In the genomic region with DNA sequence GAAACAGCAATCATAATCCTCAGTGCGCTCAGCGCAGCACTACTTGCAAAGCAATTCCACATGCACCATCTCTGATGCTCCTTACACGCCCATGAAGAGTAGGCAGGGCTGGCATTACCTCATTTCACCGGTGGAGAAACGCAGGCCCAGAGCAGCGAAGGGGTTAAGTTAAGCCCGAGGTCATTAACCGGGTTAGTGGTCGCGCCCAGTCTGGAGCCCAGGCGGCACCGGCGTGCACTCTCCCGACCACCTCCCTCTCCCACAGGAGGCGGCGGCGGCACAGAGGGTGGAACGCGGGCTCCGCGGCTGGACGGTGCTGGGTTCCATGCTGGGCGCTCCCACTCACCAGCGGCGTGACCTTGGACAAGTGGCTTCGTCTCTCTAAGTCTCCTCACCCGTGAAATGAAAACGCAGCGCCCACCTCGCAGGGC, we compare ENCODE assay signal across 8 cellular contexts. TPM values are rescaled to one million over a fixed set of nuclear protein-coding genes. Genes with fewer than 3 reads are reported as not detected.
DNase-seq lines count a peak whose midpoint lies in the region; ATAC-seq lines count a peak whose summit lies in the region.

No MANE protein-coding gene starts in this region.

- H3K27ac ChIP-seq in Karpas-422 (ENCODE audit: low read length): peak overlapping the region; percentile 51; the same call in 1 of the 2 replicates

- peaks cover 41% of the 10 kb centered on the region for H3K79me2 ChIP-seq in Karpas-422 (ENCODE audit: low read length)

- no peaks in the 10 kb centered on the region for H3K9me3 ChIP-seq in Karpas-422 (ENCODE audit: low read length)

- peak overlapping the region; percentile 53 to 84 (median 78) for H3K27ac Mint-ChIP-seq in immature natural killer cell
- H3K27ac Mint-ChIP-seq in stimulated activated naive B cell treated with anti-CD40 and anti-IgM and Interleukin-4, amounts not matched to agents 10 μg/mL and 1 μg/mL and 100 μg/mL, for 72 hours: peak overlapping the region; percentile 95

- intact Hi-C loops in Right ventricle myocardium inferior (cut with DNase I) (no loop called here), cardiac septum (cut with DNase I) (loop anchor here (1.0 kb wide), 2 partner anchors 21 to 52 kb away; a partner anchor contains a TSS)

- no peaks in the 10 kb centered on the region for H3K9me3 Mint-ChIP-seq in immature natural killer cell
- no peaks in the 10 kb centered on the region for H3K9me3 Mint-ChIP-seq in stimulated activated naive B cell treated with anti-CD40 and anti-IgM and Interleukin-4, amounts not matched to agents 10 μg/mL and 1 μg/mL and 100 μg/mL, for 72 hours

- H4K20me1 ChIP-seq in Karpas-422 (ENCODE audit: insufficient read depth, low read depth, low read length): peaks cover 4% of the 10 kb centered on the region; the same call in 1 of the 2 replicates

- H2AFZ ChIP-seq in Karpas-422 (ENCODE audit: low read length): no peak overlapping the region; the same call in 1 of the 2 replicates

- peak; percentile 74 for DNase-seq in Right ventricle myocardium inferior (ENCODE audit: missing footprints)
- DNase-seq in cardiac septum (ENCODE audit: low spot score): no peak
- peak; percentile 55 for DNase-seq in Karpas-422
- peak; percentile 52 for DNase-seq in astrocyte of the hippocampus (ENCODE audit: low read depth, low spot score)
- DNase-seq in immature natural killer cell: no peak
- DNase-seq in stimulated activated naive B cell treated with anti-CD40 and anti-IgM and Interleukin-4, amounts not matched to agents 10 μg/mL and 1 μg/mL and 100 μg/mL, for 72 hours: no peak
- DNase-seq in cerebellum (ENCODE audit: low spot score): no peak

- peaks cover 33 to 40% of the 10 kb centered on the region in 2 donors for H3K4me1 Mint-ChIP-seq in immature natural killer cell
- H3K4me1 Mint-ChIP-seq in stimulated activated naive B cell treated with anti-CD40 and anti-IgM and Interleukin-4, amounts not matched to agents 10 μg/mL and 1 μg/mL and 100 μg/mL, for 72 hours: peaks cover 35 to 47% of the 10 kb centered on the region in 2 donors

- H3K27me3 ChIP-seq in Karpas-422 (ENCODE audit: low read length): no peaks in the 10 kb centered on the region

- ATAC-seq in Right ventricle myocardium inferior: peak; percentile 8
- ATAC-seq in stimulated activated naive B cell treated with anti-CD40 and anti-IgM and Interleukin-4, amounts not matched to agents 10 μg/mL and 1 μg/mL and 100 μg/mL, for 72 hours (replicated peaks): peak; percentile 8 to 15
- ATAC-seq in GM18517 (IDR thresholded peaks at IDR 0.05; ENCODE audit: unreplicated experiment): no peak

- peak overlapping the region; percentile 93 for H3K4me3 ChIP-seq in Karpas-422 (ENCODE audit: low read length)

- peaks cover 0 to 4% (median 0%) of the 10 kb centered on the region in 3 donors for H3K36me3 Mint-ChIP-seq in immature natural killer cell
- H3K36me3 Mint-ChIP-seq in stimulated activated naive B cell treated with anti-CD40 and anti-IgM and Interleukin-4, amounts not matched to agents 10 μg/mL and 1 μg/mL and 100 μg/mL, for 72 hours: peaks cover 19 to 33% of the 10 kb centered on the region in 2 donors

- no peaks in the 10 kb centered on the region for H3K9me2 ChIP-seq in Karpas-422 (replicated peaks; ENCODE audit: insufficient read depth, low read length)

- peak overlapping the region; percentile 94 for H3K9ac ChIP-seq in Karpas-422 (ENCODE audit: low read length)

- H3K36me3 ChIP-seq in Karpas-422 (ENCODE audit: insufficient read depth, low read length): peaks cover 2% of the 10 kb centered on the region

- H3K27me3 Mint-ChIP-seq in immature natural killer cell (ENCODE audit: low read depth in 3 of 3): peaks cover 0 to 14% (median 2%) of the 10 kb centered on the region in 3 donors
- peaks cover 6 to 8% of the 10 kb centered on the region in 2 donors for H3K27me3 Mint-ChIP-seq in stimulated activated naive B cell treated with anti-CD40 and anti-IgM and Interleukin-4, amounts not matched to agents 10 μg/mL and 1 μg/mL and 100 μg/mL, for 72 hours

- H3K4me3 Mint-ChIP-seq in immature natural killer cell: peak overlapping the region; percentile 82 to 88 (median 85)
- peak overlapping the region; percentile 91 to 94 for H3K4me3 Mint-ChIP-seq in stimulated activated naive B cell treated with anti-CD40 and anti-IgM and Interleukin-4, amounts not matched to agents 10 μg/mL and 1 μg/mL and 100 μg/mL, for 72 hours

- H3K4me2 ChIP-seq in Karpas-422 (ENCODE audit: low read depth, low read length, poor library complexity, severe bottlenecking): peak overlapping the region; percentile 77

- H3K4me1 ChIP-seq in Karpas-422 (ENCODE audit: low read length): peaks cover 43% of the 10 kb centered on the region

RNA-seq across cellular contexts. Expression of a gene that starts 0.5 kb away (rescaled TPM):
- total RNA-seq in Right ventricle myocardium inferior: 79.2 TPM
- total RNA-seq in cardiac septum: 93.3 TPM
- 48.8 and 127 TPM in 2 replicates for total RNA-seq in Karpas-422 (2014; rRNA removed; shearing (Covaris generic); ENCODE audit: low replicate concordance)
- polyA plus RNA-seq in immature natural killer cell: 10 to 100 TPM; 49.0 to 57.6 (median 51.2) TPM
- total RNA-seq in cerebellum: 26.5 TPM

RNA-seq across cellular contexts. Expression of a gene that starts 3.2 kb away (rescaled TPM):
- total RNA-seq in Right ventricle myocardium inferior: 35.5 TPM
- 29.0 TPM for total RNA-seq in cardiac septum
- 30.9 and 56.4 TPM in 2 replicates for total RNA-seq in Karpas-422 (2014; rRNA removed; shearing (Covaris generic); ENCODE audit: low replicate concordance)
- 10 to 100 TPM; 47.5 to 57.5 (median 49.6) TPM for polyA plus RNA-seq in immature natural killer cell
- total RNA-seq in cerebellum: 7.6 TPM

RNA-seq across cellular contexts. Expression of a gene that starts 6.2 kb away (rescaled TPM):
- 57.4 TPM for total RNA-seq in Right ventricle myocardium inferior
- total RNA-seq in cardiac septum: 67.5 TPM
- total RNA-seq in Karpas-422 (2014; rRNA removed; shearing (Covaris generic); ENCODE audit: low replicate concordance): 0.18 and 1.6 TPM in 2 replicates
- polyA plus RNA-seq in immature natural killer cell: 1 to 10 TPM; 2.8 to 6.3 (median 4.3) TPM
- total RNA-seq in cerebellum: 69.8 TPM

RNA-seq across cellular contexts. Expression of a gene that starts 20.7 kb away (rescaled TPM):
- 61.2 TPM for total RNA-seq in Right ventricle myocardium inferior
- 83.4 TPM for total RNA-seq in cardiac septum
- total RNA-seq in Karpas-422 (2014; rRNA removed; shearing (Covaris generic); ENCODE audit: low replicate concordance): 35.1 and 113 TPM in 2 replicates
- 10 to 100 TPM in 2 of 3 donors, 1 to 10 TPM in 1; 6.7 to 19.8 (median 10.9) TPM for polyA plus RNA-seq in immature natural killer cell
- total RNA-seq in cerebellum: 15.8 TPM

RNA-seq across cellular contexts. Expression of a gene that starts 22.4 kb away (rescaled TPM):
- total RNA-seq in Right ventricle myocardium inferior: 6.7 TPM
- 9.4 TPM for total RNA-seq in cardiac septum
- total RNA-seq in Karpas-422 (2014; rRNA removed; shearing (Covaris generic); ENCODE audit: low replicate concordance): 13.6 and 33.0 TPM in 2 replicates
- polyA plus RNA-seq in immature natural killer cell: 10 to 100 TPM; 15.6 to 18.9 (median 17.9) TPM
- total RNA-seq in cerebellum: 21.6 TPM

Comparison
In these comparisons a context has a peak if more than half of its experiments do, and no peak if none do; other contexts are left out.
1. DNase-seq: peak in Right ventricle myocardium inferior (single experiment), Karpas-422 (single experiment) and astrocyte of the hippocampus (single experiment); none in cardiac septum (single experiment), immature natural killer cell (0 of 3), stimulated activated naive B cell treated with anti-CD40 and anti-IgM and Interleukin-4, amounts not matched to agents 10 μg/mL and 1 μg/mL and 100 μg/mL, for 72 hours (single experiment) and cerebellum (single experiment).
2. RNA of a gene that starts 6.2 kb away (total RNA-seq): 69.8 TPM in cerebellum (single experiment), 67.5 TPM in cardiac septum (single experiment) and 57.4 TPM in Right ventricle myocardium inferior (single experiment); 0.18 to 1.6 TPM in Karpas-422; every median in the first group is over 10 times any median in the second.